In genomic region chr6:20840675-20841074, GRCh38 we compare ENCODE assay signal across 19 cellular contexts.
DNase-seq lines count a peak whose midpoint lies in the region; ATAC-seq, FAIRE-seq and TF ChIP-seq lines count a peak whose summit lies in the region.
"Had no signal": no experiment of that assay in that cellular context is flagged by ENCODE, and none has a peak within 500 bp of the region (broad histone marks: within the 10 kb centered on the region; RNA-seq: fewer than 3 reads in every experiment).

No MANE protein-coding gene starts in this region.

- no peak for ATAC-seq in GM19395 (IDR thresholded peaks at IDR 0.05; ENCODE audit: unreplicated experiment)
- ATAC-seq: stimulated activated memory B cell treated with anti-CD40 and anti-IgM and Interleukin-4, amounts not matched to agents 10 μg/mL and 1 μg/mL and 100 μg/mL, for 72 hours had no signal

- H3K4me3 ChIP-seq in astrocyte of the cerebellum (ENCODE audit: low read depth, low read length) (no peak overlapping the region), right atrium auricular region (no peak overlapping the region)
- H3K4me3 ChIP-seq: ascending aorta, neural progenitor cell, tibial artery had no signal

- H3K4me1 ChIP-seq in right atrium auricular region: no peaks in the 10 kb centered on the region
- H3K4me1 ChIP-seq: ascending aorta had no signal

- in situ Hi-C loops in astrocyte of the cerebellum (cut with HindIII; ENCODE audit: low sequenced_read_pairs): no loop called here

- DNase-seq in AG20443 (ENCODE audit: low spot score) (peak; percentile 30), GM19239 (ENCODE audit: insufficient read length, low spot score) (no peak), astrocyte of the cerebellum (ENCODE audit: low read depth) (peak; percentile 78), hepatic stellate cell (ENCODE audit: low spot score) (peak; percentile 2), RCC 7860 (ENCODE audit: low spot score) (no peak), right atrium auricular region (ENCODE audit: low spot score) (no peak), NCI-H510A treated with DMSO at 0.1 percent for 48 hours (lab: John Stamatoyannopoulos, UW) (no peak)
- DNase-seq: activated CD8-positive, alpha-beta memory T cell treated with anti-CD3 and anti-CD28 coated beads, Interleukin-2, amount 50 U/mL, for 4 hours; activated gamma-delta T cell treated with Interleukin-2 at 50 U/mL for 16 hours; cortex of kidney; DMS79 treated with DMSO at 0.1 percent for 48 hours; KBM-7; NCI-H2029 treated with DMSO at 0.1 percent for 48 hours; tibial artery had no signal

- FAIRE-seq in GM19239 (lab: Jason Lieb, UNC) (peak; percentile 47), RCC 7860 (lab: Jason Lieb, UNC) (no peak)
- FAIRE-seq: TTC549 had no signal

- no peak overlapping the region for H3K27ac ChIP-seq in right atrium auricular region
- H3K27ac ChIP-seq: neural progenitor cell had no signal

- no peaks in the 10 kb centered on the region for H3K9me3 ChIP-seq in right atrium auricular region
- H3K9me3 ChIP-seq: ascending aorta, tibial artery had no signal

- H3K27me3 ChIP-seq in right atrium auricular region: no peaks in the 10 kb centered on the region
- H3K27me3 ChIP-seq: ascending aorta, neural progenitor cell, tibial artery had no signal

- no peak for TF ChIP-seq CTCF in astrocyte of the cerebellum (IDR thresholded peaks at IDR 0.05; ENCODE audit: low read depth, low read length, missing control alignments)
- no peak for TF ChIP-seq CTCF in right atrium auricular region (IDR thresholded peaks at IDR 0.05)

- H3K36me3 ChIP-seq in right atrium auricular region: no peaks in the 10 kb centered on the region
- H3K36me3 ChIP-seq: ascending aorta, neural progenitor cell, tibial artery had no signal

Comparison
In these comparisons a context has a peak if more than half of its experiments do, and no peak if none do; other contexts are left out.
1. DNase-seq: peak in AG20443 (single experiment), astrocyte of the cerebellum (single experiment) and hepatic stellate cell (single experiment); none in GM19239 (single experiment), RCC 7860 (single experiment), right atrium auricular region (single experiment) and NCI-H510A treated with DMSO at 0.1 percent for 48 hours (single experiment).